Comparison of ENCODE assay signal across 8 cellular contexts in genomic region chr1:205484985-205485967, GRCh38. TPM values are rescaled to one million over a fixed set of nuclear protein-coding genes. Genes with fewer than 3 reads are reported as not detected.
DNase-seq lines count a peak whose midpoint lies in the region; ATAC-seq, FAIRE-seq and TF ChIP-seq lines count a peak whose summit lies in the region.

No MANE protein-coding gene starts in this region.

- intact Hi-C loops in pancreas (cut with DNase I) (loop anchor here in 2 of 3 donors (5.0 to 10.0 kb wide), 3 partner anchors 90 to 150 kb away; no protein-coding TSS in a partner anchor), uterus (cut with DNase I; ENCODE audit: low total_unique reads) (loop anchor here (5.0 to 10.0 kb wide), 2 partner anchors 37 to 140 kb away; no protein-coding TSS in a partner anchor)

- H3K36me3 ChIP-seq in pancreas = no peaks in the 10 kb centered on the region
- no peaks in the 10 kb centered on the region for H3K36me3 ChIP-seq in uterus

- TF ChIP-seq CTCF in pancreas (IDR thresholded peaks at IDR 0.05) (peak; percentile 85 to 98 (median 96)), uterus (IDR thresholded peaks at IDR 0.05) (peak; percentile 85 to 96 (median 90))

- H3K27ac ChIP-seq in pancreas (no peak overlapping the region), uterus (no peak overlapping the region)

- no peak for TF ChIP-seq POLR2A in uterus (IDR thresholded peaks at IDR 0.05)

- DNase-seq in 8988T (peak; percentile 93), GM18507 (ENCODE audit: extremely low spot score, insufficient read length, low read depth) (peak; percentile 74), NAMALWA (ENCODE audit: low spot score) (peak; percentile 89), SHP77 treated with DMSO at 0.1 percent for 48 hours (lab: John Stamatoyannopoulos, UW) (peak; percentile 81), frontal cortex (ENCODE audit: low spot score in 2 of 2) (peak; percentile 72 to 91), pancreas (peak; percentile 59 to 85 (median 70)), uterus (peak; percentile 48 to 65)
- peak; percentile 40 for DNase-seq in activated T-helper 9 cell treated with anti-CD3 and anti-CD28 coated beads, Interleukin-2, amount 50 U/mL, for 16 hours (ENCODE audit: low read depth)

- no peak overlapping the region for H3K4me3 ChIP-seq in pancreas
- H3K4me3 ChIP-seq in uterus = no peak overlapping the region

- FAIRE-seq in GM18507 (lab: Jason Lieb, UNC) (peak; percentile 81), frontal cortex (lab: Jason Lieb, UNC) (no peak), pancreas (lab: Jason Lieb, UNC) (no peak)

- H3K4me1 ChIP-seq in pancreas (no peaks in the 10 kb centered on the region), uterus (no peaks in the 10 kb centered on the region)

- no peaks in the 10 kb centered on the region for H3K9me3 ChIP-seq in pancreas
- H3K9me3 ChIP-seq in uterus = no peaks in the 10 kb centered on the region

- 30 to 35% methylated on average over 11 to 13 of the region's 13 CpGs for WGBS in pancreas, 2 donors

- no peaks in the 10 kb centered on the region for H3K27me3 ChIP-seq in pancreas
- H3K27me3 ChIP-seq in uterus = no peaks in the 10 kb centered on the region

- peak; percentile 82 to 94 (median 92) for ATAC-seq in pancreas

RNA-seq across cellular contexts. Expression of gene CDK18, which starts 19.2 kb away (rescaled TPM):
- total RNA-seq in frontal cortex = 0.82 TPM
- total RNA-seq in pancreas = 10 to 100 TPM in 5 of 6 donors, 1 to 10 TPM in 1; 7.7 to 31.0 (median 12.8) TPM
- polyA plus RNA-seq in pancreas = 10 to 100 TPM; 18.2 to 35.4 TPM
- 10 to 100 TPM in 2 of 4 donors, 1 to 10 TPM in 2; 4.1 to 28.2 (median 8.5) TPM for total RNA-seq in uterus

RNA-seq across cellular contexts. Expression of gene BLACAT1, which starts 29.4 kb away (rescaled TPM):
- total RNA-seq in frontal cortex = 0.41 TPM
- total RNA-seq in pancreas = under 1 TPM in 5 of 6 donors, not detected in 1; 0.09 to 0.34 (median 0.17) TPM
- under 1 TPM in 1 of 2 donors, not detected in 1; 0.09 TPM for polyA plus RNA-seq in pancreas
- 1 to 10 TPM in 1 of 4 donors, under 1 TPM in 1, not detected in 2; 0.52 to 1.0 TPM for total RNA-seq in uterus

Comparison
In these comparisons a context has a peak if more than half of its experiments do, and no peak if none do; other contexts are left out.
1. DNase-seq: peak in every context shown above with its lines; median percentile 93 in 8988T; 89 in NAMALWA; 82 in frontal cortex; 81 in SHP77 treated with DMSO at 0.1 percent for 48 hours; 74 in GM18507; 70 in pancreas; 56 in uterus; 40 in activated T-helper 9 cell treated with anti-CD3 and anti-CD28 coated beads, Interleukin-2, amount 50 U/mL, for 16 hours.